9 cellular contexts compared by ENCODE assay signal in genomic region chr10:45418417-45418858, GRCh38. TPM values are rescaled to one million over a fixed set of nuclear protein-coding genes. Genes with fewer than 3 reads are reported as not detected.
DNase-seq lines count a peak whose midpoint lies in the region; ATAC-seq, FAIRE-seq and TF ChIP-seq lines count a peak whose summit lies in the region.
"Had no signal": no experiment of that assay in that cellular context is flagged by ENCODE, and none has a peak within 500 bp of the region (broad histone marks: within the 10 kb centered on the region; RNA-seq: fewer than 3 reads in every experiment).

No MANE protein-coding gene starts in this region.

- H4K20me1 ChIP-seq in SU-DHL-6 (ENCODE audit: low read depth, low read length): 0 out of 2 replicates have a peak, but pooled peaks cover 3% of the 10 kb centered on the region

- H3K9me3 ChIP-seq in SU-DHL-6 (ENCODE audit: insufficient read depth, low read length) (no peaks in the 10 kb centered on the region), Caco-2 (no peaks in the 10 kb centered on the region)

- CTCF ChIA-PET in Caco-2 (lab: Charles Lee): no interaction called here

- no peaks in the 10 kb centered on the region for H3K36me3 Mint-ChIP-seq in Caco-2 (ENCODE audit: insufficient read depth, unreplicated experiment)

- H3K36me3 ChIP-seq in SU-DHL-6 (ENCODE audit: low read length) (0 out of 2 replicates have a peak, but pooled peaks cover 4% of the 10 kb centered on the region), Caco-2 (ENCODE audit: control insufficient read depth, insufficient read depth, low read length) (no peaks in the 10 kb centered on the region)

- no peaks in the 10 kb centered on the region for H3K4me1 ChIP-seq in Caco-2

- H3F3A ChIP-seq in SU-DHL-6 (ENCODE audit: insufficient read depth): peaks cover 7% of the 10 kb centered on the region; the same call in 1 of the 2 replicates

- intact Hi-C loops in Caco-2 (cut with micrococcal nuclease; ENCODE audit: unreplicated experiment): no loop called here

- H3K9me2 ChIP-seq in SU-DHL-6 (replicated peaks; ENCODE audit: insufficient read depth, low read length): no peaks in the 10 kb centered on the region

- no peak overlapping the region for H3K9ac ChIP-seq in SU-DHL-6 (ENCODE audit: low read length)

- TF ChIP-seq CTCF in SU-DHL-6 (IDR thresholded peaks at IDR 0.05; ENCODE audit: insufficient read depth, low read length, poor library complexity, severe bottlenecking): no peak
- no peak for TF ChIP-seq CTCF in foreskin fibroblast (IDR thresholded peaks at IDR 0.05; ENCODE audit: low read depth, low read length)
- no peak for TF ChIP-seq CTCF in Caco-2 (IDR thresholded peaks at IDR 0.05; ENCODE audit: insufficient read depth in 1 of 2, low read depth in 1 of 2, low read length in 1 of 2, severe bottlenecking in 1 of 2, unreplicated experiment in 1 of 2)

- peak overlapping the region; percentile 12 for H3K4me2 ChIP-seq in SU-DHL-6 (ENCODE audit: low read depth, low read length, poor library complexity, severe bottlenecking)

- no peak for DNase-seq in GM12891 (ENCODE audit: insufficient read length, low spot score)
- no peak for DNase-seq in foreskin fibroblast
- DNase-seq in skeletal muscle cell (ENCODE audit: low read depth): no peak
- DNase-seq in HuH-7 (ENCODE audit: low spot score): no peak
- no peak for DNase-seq in Ammon's horn (ENCODE audit: low spot score)
- DNase-seq in Caco-2: no peak

- H3K4me3 ChIP-seq in SU-DHL-6 (ENCODE audit: insufficient read depth, low read length, poor library complexity, severe bottlenecking): no peak overlapping the region
- H3K4me3 ChIP-seq in foreskin fibroblast (ENCODE audit: low read depth in 1 of 2, low read length in 2 of 2): peak overlapping the region; percentile 51 to 59
- peak overlapping the region; percentile 49 for H3K4me3 ChIP-seq in skeletal muscle cell (ENCODE audit: low read depth, low read length)
- H3K4me3 ChIP-seq in Caco-2 (ENCODE audit: low read depth, low read length): no peak overlapping the region

- ATAC-seq in GM21723 (IDR thresholded peaks at IDR 0.05; ENCODE audit: unreplicated experiment): no peak
- ATAC-seq: Panc1 had no signal

- POLR2A ChIA-PET in Caco-2 (lab: Charles Lee): no interaction called here

- peaks cover 10% of the 10 kb centered on the region for H3K9me3 Mint-ChIP-seq in Caco-2 (ENCODE audit: unreplicated experiment)

- no peak overlapping the region for H2AFZ ChIP-seq in SU-DHL-6 (ENCODE audit: low read depth, low read length, severe bottlenecking)

- no TSS peak for BruUV-seq in Caco-2 (replicated peaks; lab: Mats Ljungman, UMichigan)

- peak; percentile 71 for FAIRE-seq in GM12891 (lab: Jason Lieb, UNC)

- H3K79me2 ChIP-seq in SU-DHL-6 (ENCODE audit: insufficient read depth, low read length): peaks cover 5% of the 10 kb centered on the region; the same call in 1 of the 2 replicates

- H3K27ac Mint-ChIP-seq in Caco-2 (ENCODE audit: unreplicated experiment): no peak overlapping the region

- no peak overlapping the region for H3K4me3 Mint-ChIP-seq in Caco-2 (ENCODE audit: unreplicated experiment)

- no peaks in the 10 kb centered on the region for H3K4me1 Mint-ChIP-seq in Caco-2 (ENCODE audit: low read depth, unreplicated experiment)

- TF ChIP-seq POLR2A in GM12891 (IDR thresholded peaks at IDR 0.05; ENCODE audit: low read depth, low read length): no peak

- H3K27me3 ChIP-seq in SU-DHL-6 (ENCODE audit: low read length): no peaks in the 10 kb centered on the region
- no peaks in the 10 kb centered on the region; the same call in 1 of the 2 replicates for H3K27me3 ChIP-seq in Caco-2 (replicated peaks; ENCODE audit: control insufficient read depth, insufficient read depth, low read length)

- no peak overlapping the region for H3K27ac ChIP-seq in SU-DHL-6 (ENCODE audit: low read depth, low read length)

- H3K27me3 Mint-ChIP-seq in Caco-2 (ENCODE audit: insufficient read depth, unreplicated experiment): peaks cover 4% of the 10 kb centered on the region

TF ChIP-seq in GM12891, 5 proteins besides CTCF, POLR2A, EP300 and RAD21:
- TF ChIP-seq PAX5 (IDR thresholded peaks at IDR 0.05; ENCODE audit: insufficient read depth, low read length, severe bottlenecking) (no peak), SPI1 (IDR thresholded peaks at IDR 0.05; ENCODE audit: low read depth, low read length) (no peak), POU2F2 (IDR thresholded peaks at IDR 0.05; ENCODE audit: low read depth, low read length) (no peak), POLR2AphosphoS5 (IDR thresholded peaks at IDR 0.05; ENCODE audit: low read depth, low read length) (no peak), TAF1 (IDR thresholded peaks at IDR 0.05; ENCODE audit: low read depth, low read length) (no peak)

RNA-seq across cellular contexts. Expression of gene ALOX5, which starts 44.4 kb away (rescaled TPM):
- 53.2 TPM for polyA plus RNA-seq in GM12891 (2012; ENCODE audit: low read depth, missing spikeins)
- total RNA-seq in Caco-2 (2022): not detected in 2 replicates

Comparison
In these comparisons a context has a peak if more than half of its experiments do, and no peak if none do; other contexts are left out.
1. H3K4me3 ChIP-seq: peak in foreskin fibroblast (2 of 2) and skeletal muscle cell (single experiment); none in SU-DHL-6 (single experiment) and Caco-2 (single experiment).